Comparison of ENCODE assay signal across 1 cellular context in the genomic region with DNA sequence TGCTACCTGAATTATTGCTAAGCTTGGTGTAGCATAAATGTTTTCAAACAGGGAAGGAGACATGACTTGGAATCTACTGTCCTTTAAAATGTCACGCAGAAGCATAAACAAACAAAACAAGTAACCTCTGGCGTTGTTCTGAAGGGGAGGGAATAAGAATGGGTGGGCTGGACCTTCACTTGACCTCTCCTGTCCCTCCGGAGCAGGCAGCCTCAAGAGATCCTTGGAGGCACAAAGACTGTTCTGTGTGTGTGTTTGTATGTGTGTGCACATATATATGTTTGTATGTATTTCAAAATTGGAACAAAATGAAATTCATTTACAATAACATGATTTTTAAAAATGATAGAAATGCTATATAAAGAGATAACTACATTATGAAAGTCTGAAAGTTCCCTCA.
TF ChIP-seq lines count a peak whose summit lies in the region.

No MANE protein-coding gene starts in this region.

TF ChIP-seq in GM23338, 12 proteins besides CTCF, POLR2A, EP300 and RAD21 (continued from another document):
- TF ChIP-seq, protein P1, sequence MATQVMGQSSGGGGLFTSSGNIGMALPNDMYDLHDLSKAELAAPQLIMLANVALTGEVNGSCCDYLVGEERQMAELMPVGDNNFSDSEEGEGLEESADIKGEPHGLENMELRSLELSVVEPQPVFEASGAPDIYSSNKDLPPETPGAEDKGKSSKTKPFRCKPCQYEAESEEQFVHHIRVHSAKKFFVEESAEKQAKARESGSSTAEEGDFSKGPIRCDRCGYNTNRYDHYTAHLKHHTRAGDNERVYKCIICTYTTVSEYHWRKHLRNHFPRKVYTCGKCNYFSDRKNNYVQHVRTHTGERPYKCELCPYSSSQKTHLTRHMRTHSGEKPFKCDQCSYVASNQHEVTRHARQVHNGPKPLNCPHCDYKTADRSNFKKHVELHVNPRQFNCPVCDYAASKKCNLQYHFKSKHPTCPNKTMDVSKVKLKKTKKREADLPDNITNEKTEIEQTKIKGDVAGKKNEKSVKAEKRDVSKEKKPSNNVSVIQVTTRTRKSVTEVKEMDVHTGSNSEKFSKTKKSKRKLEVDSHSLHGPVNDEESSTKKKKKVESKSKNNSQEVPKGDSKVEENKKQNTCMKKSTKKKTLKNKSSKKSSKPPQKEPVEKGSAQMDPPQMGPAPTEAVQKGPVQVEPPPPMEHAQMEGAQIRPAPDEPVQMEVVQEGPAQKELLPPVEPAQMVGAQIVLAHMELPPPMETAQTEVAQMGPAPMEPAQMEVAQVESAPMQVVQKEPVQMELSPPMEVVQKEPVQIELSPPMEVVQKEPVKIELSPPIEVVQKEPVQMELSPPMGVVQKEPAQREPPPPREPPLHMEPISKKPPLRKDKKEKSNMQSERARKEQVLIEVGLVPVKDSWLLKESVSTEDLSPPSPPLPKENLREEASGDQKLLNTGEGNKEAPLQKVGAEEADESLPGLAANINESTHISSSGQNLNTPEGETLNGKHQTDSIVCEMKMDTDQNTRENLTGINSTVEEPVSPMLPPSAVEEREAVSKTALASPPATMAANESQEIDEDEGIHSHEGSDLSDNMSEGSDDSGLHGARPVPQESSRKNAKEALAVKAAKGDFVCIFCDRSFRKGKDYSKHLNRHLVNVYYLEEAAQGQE (IDR thresholded peaks at IDR 0.05; ENCODE audit: unreplicated experiment), result no peak
- TF ChIP-seq ZNF331 (CRISPR knock-in tag; IDR thresholded peaks at IDR 0.05; ENCODE audit: low read depth) (no peak), NANOG (IDR thresholded peaks at IDR 0.05; ENCODE audit: borderline replicate concordance) (no peak), CREB1 (CRISPR knock-in tag; IDR thresholded peaks at IDR 0.05; ENCODE audit: low read depth) (no peak), POLR2AphosphoS5 (IDR thresholded peaks at IDR 0.05; ENCODE audit: low read depth) (no peak)
- TF ChIP-seq, protein P2, sequence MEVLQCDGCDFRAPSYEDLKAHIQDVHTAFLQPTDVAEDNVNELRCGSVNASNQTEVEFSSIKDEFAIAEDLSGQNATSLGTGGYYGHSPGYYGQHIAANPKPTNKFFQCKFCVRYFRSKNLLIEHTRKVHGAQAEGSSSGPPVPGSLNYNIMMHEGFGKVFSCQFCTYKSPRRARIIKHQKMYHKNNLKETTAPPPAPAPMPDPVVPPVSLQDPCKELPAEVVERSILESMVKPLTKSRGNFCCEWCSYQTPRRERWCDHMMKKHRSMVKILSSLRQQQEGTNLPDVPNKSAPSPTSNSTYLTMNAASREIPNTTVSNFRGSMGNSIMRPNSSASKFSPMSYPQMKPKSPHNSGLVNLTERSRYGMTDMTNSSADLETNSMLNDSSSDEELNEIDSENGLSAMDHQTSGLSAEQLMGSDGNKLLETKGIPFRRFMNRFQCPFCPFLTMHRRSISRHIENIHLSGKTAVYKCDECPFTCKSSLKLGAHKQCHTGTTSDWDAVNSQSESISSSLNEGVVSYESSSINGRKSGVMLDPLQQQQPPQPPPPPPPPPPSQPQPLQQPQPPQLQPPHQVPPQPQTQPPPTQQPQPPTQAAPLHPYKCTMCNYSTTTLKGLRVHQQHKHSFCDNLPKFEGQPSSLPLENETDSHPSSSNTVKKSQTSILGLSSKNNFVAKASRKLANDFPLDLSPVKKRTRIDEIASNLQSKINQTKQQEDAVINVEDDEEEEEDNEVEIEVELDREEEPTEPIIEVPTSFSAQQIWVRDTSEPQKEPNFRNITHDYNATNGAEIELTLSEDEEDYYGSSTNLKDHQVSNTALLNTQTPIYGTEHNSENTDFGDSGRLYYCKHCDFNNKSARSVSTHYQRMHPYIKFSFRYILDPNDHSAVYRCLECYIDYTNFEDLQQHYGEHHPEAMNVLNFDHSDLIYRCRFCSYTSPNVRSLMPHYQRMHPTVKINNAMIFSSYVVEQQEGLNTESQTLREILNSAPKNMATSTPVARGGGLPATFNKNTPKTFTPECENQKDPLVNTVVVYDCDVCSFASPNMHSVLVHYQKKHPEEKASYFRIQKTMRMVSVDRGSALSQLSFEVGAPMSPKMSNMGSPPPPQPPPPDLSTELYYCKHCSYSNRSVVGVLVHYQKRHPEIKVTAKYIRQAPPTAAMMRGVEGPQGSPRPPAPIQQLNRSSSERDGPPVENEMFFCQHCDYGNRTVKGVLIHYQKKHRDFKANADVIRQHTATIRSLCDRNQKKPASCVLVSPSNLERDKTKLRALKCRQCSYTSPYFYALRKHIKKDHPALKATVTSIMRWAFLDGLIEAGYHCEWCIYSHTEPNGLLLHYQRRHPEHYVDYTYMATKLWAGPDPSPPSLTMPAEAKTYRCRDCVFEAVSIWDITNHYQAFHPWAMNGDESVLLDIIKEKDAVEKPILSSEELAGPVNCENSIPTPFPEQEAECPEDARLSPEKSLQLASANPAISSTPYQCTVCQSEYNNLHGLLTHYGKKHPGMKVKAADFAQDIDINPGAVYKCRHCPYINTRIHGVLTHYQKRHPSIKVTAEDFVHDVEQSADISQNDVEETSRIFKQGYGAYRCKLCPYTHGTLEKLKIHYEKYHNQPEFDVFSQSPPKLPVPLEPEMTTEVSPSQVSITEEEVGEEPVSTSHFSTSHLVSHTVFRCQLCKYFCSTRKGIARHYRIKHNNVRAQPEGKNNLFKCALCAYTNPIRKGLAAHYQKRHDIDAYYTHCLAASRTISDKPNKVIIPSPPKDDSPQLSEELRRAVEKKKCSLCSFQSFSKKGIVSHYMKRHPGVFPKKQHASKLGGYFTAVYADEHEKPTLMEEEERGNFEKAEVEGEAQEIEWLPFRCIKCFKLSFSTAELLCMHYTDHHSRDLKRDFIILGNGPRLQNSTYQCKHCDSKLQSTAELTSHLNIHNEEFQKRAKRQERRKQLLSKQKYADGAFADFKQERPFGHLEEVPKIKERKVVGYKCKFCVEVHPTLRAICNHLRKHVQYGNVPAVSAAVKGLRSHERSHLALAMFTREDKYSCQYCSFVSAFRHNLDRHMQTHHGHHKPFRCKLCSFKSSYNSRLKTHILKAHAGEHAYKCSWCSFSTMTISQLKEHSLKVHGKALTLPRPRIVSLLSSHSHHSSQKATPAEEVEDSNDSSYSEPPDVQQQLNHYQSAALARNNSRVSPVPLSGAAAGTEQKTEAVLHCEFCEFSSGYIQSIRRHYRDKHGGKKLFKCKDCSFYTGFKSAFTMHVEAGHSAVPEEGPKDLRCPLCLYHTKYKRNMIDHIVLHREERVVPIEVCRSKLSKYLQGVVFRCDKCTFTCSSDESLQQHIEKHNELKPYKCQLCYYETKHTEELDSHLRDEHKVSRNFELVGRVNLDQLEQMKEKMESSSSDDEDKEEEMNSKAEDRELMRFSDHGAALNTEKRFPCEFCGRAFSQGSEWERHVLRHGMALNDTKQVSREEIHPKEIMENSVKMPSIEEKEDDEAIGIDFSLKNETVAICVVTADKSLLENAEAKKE (CRISPR knock-in tag; IDR thresholded peaks at IDR 0.05), result no peak
- TF ChIP-seq, protein P3, sequence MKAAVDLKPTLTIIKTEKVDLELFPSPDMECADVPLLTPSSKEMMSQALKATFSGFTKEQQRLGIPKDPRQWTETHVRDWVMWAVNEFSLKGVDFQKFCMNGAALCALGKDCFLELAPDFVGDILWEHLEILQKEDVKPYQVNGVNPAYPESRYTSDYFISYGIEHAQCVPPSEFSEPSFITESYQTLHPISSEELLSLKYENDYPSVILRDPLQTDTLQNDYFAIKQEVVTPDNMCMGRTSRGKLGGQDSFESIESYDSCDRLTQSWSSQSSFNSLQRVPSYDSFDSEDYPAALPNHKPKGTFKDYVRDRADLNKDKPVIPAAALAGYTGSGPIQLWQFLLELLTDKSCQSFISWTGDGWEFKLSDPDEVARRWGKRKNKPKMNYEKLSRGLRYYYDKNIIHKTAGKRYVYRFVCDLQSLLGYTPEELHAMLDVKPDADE (IDR thresholded peaks at IDR 0.05), result no peak
